10 cellular contexts compared by ENCODE assay signal in the genomic region with DNA sequence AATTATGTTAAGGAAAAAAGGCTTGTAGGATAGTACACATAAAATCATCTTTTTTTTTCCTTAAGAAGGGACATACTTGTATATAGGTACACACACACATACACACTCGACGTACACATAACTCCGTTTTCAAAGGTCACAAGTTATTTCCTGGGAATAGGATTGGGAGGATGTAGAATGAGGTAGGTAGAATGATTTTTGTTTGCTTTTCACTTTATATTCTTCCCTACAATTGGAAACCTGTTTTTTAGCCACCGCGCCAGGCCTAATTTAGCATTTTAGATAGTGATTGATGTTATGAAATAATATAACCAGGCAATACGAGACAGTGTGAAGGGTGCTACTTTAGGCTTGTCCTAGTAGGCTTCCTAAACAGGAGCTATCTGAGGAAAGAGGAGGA. TPM values are rescaled to one million over a fixed set of nuclear protein-coding genes. Genes with fewer than 3 reads are reported as not detected.
DNase-seq lines count a peak whose midpoint lies in the region; ATAC-seq and TF ChIP-seq lines count a peak whose summit lies in the region.
"Had no signal": no experiment of that assay in that cellular context is flagged by ENCODE, and none has a peak within 500 bp of the region (broad histone marks: within the 10 kb centered on the region; RNA-seq: fewer than 3 reads in every experiment).

No MANE protein-coding gene starts in this region.

- POLR2A ChIA-PET in activated CD8-positive, alpha-beta T cell treated with anti-CD3 and anti-CD28 coated beads, Interleukin-2, amount 10 ng/mL, durations not matched to agents 7 days and 5 days (lab: Charles Lee) = no interaction called here

- no peak for DNase-seq in activated CD4-positive, alpha-beta T cell treated with anti-CD3 and anti-CD28 coated beads, Interleukin-2, amount 10 ng/mL, durations not matched to agents 24 days and 14 days
- no peak for DNase-seq in activated CD4-positive, alpha-beta T cell treated with anti-CD3 and anti-CD28 coated beads, Interleukin-2, amount 50 U/mL, for 48 hours
- no peak for DNase-seq in activated CD8-positive, alpha-beta T cell treated with anti-CD3 and anti-CD28 coated beads, Interleukin-2, amount 10 ng/mL, durations not matched to agents 7 days and 5 days
- DNase-seq in immature natural killer cell (no peak), stomach (no peak), DMS79 treated with DMSO at 0.1 percent for 48 hours (lab: John Stamatoyannopoulos, UW) (no peak), NCI-H2029 treated with DMSO at 0.1 percent for 48 hours (lab: John Stamatoyannopoulos, UW) (no peak)
- DNase-seq: cerebellar nuclear complex, MV-4-11 had no signal

- H3K36me3 ChIP-seq in stomach = peaks cover 0 to 9% (median 0%) of the 10 kb centered on the region in 4 donors

- no peaks in the 10 kb centered on the region for H3K9me3 Mint-ChIP-seq in activated CD4-positive, alpha-beta T cell treated with anti-CD3 and anti-CD28 coated beads, Interleukin-2, amount 10 ng/mL, durations not matched to agents 24 days and 14 days
- H3K9me3 Mint-ChIP-seq in activated CD8-positive, alpha-beta T cell treated with anti-CD3 and anti-CD28 coated beads, Interleukin-2, amount 10 ng/mL, durations not matched to agents 7 days and 5 days (ENCODE audit: insufficient read depth) = no peaks in the 10 kb centered on the region
- no peaks in the 10 kb centered on the region for H3K9me3 Mint-ChIP-seq in immature natural killer cell

- peaks cover 15 to 30% (median 26%) of the 10 kb centered on the region in 4 donors for H3K4me1 ChIP-seq in stomach

- H3K27ac Mint-ChIP-seq in activated CD4-positive, alpha-beta T cell treated with anti-CD3 and anti-CD28 coated beads, Interleukin-2, amount 10 ng/mL, durations not matched to agents 24 days and 14 days = peak overlapping the region; percentile 96
- peak overlapping the region; percentile 98 for H3K27ac Mint-ChIP-seq in activated CD8-positive, alpha-beta T cell treated with anti-CD3 and anti-CD28 coated beads, Interleukin-2, amount 10 ng/mL, durations not matched to agents 7 days and 5 days
- peak overlapping the region; percentile 86 to 94 (median 94) for H3K27ac Mint-ChIP-seq in immature natural killer cell

- ATAC-seq in activated CD8-positive, alpha-beta T cell treated with anti-CD3 and anti-CD28 coated beads, Interleukin-2, amount 10 ng/mL, durations not matched to agents 7 days and 5 days = no peak
- ATAC-seq in GM18858 (IDR thresholded peaks at IDR 0.05; ENCODE audit: unreplicated experiment) = no peak

- H3K4me3 ChIP-seq in stomach = peak overlapping the region in 3 of 4 donors; percentile 57 to 86 (median 60)

- no peak for TF ChIP-seq EP300 in stomach (IDR thresholded peaks at IDR 0.05)

- no peaks in the 10 kb centered on the region for H3K9me3 ChIP-seq in stomach

- peak overlapping the region; percentile 89 for H3K4me3 Mint-ChIP-seq in activated CD4-positive, alpha-beta T cell treated with anti-CD3 and anti-CD28 coated beads, Interleukin-2, amount 10 ng/mL, durations not matched to agents 24 days and 14 days
- peak overlapping the region; percentile 83 for H3K4me3 Mint-ChIP-seq in activated CD8-positive, alpha-beta T cell treated with anti-CD3 and anti-CD28 coated beads, Interleukin-2, amount 10 ng/mL, durations not matched to agents 7 days and 5 days
- peak overlapping the region; percentile 79 to 93 (median 86) for H3K4me3 Mint-ChIP-seq in immature natural killer cell

- no peaks in the 10 kb centered on the region for H3K27me3 ChIP-seq in stomach

- WGBS in stomach, 5 donors = 90 to 93% (median 92%) methylated on average over 6 of the region's 6 CpGs

- no peak for TF ChIP-seq CTCF in stomach (IDR thresholded peaks at IDR 0.05)

- TF ChIP-seq POLR2A in stomach (IDR thresholded peaks at IDR 0.05) = no peak

- peak overlapping the region in 3 of 5 donors; percentile 99 to 100 (median 100) for H3K27ac ChIP-seq in stomach

- H3K36me3 Mint-ChIP-seq in activated CD4-positive, alpha-beta T cell treated with anti-CD3 and anti-CD28 coated beads, Interleukin-2, amount 10 ng/mL, durations not matched to agents 24 days and 14 days (ENCODE audit: low read depth) = peaks cover 22% of the 10 kb centered on the region
- peaks cover 21% of the 10 kb centered on the region for H3K36me3 Mint-ChIP-seq in activated CD8-positive, alpha-beta T cell treated with anti-CD3 and anti-CD28 coated beads, Interleukin-2, amount 10 ng/mL, durations not matched to agents 7 days and 5 days (ENCODE audit: low read depth)
- peaks cover 8 to 15% (median 10%) of the 10 kb centered on the region in 3 donors for H3K36me3 Mint-ChIP-seq in immature natural killer cell

- peaks cover 2% of the 10 kb centered on the region for H3K27me3 Mint-ChIP-seq in activated CD4-positive, alpha-beta T cell treated with anti-CD3 and anti-CD28 coated beads, Interleukin-2, amount 10 ng/mL, durations not matched to agents 24 days and 14 days
- no peaks in the 10 kb centered on the region for H3K27me3 Mint-ChIP-seq in activated CD8-positive, alpha-beta T cell treated with anti-CD3 and anti-CD28 coated beads, Interleukin-2, amount 10 ng/mL, durations not matched to agents 7 days and 5 days (ENCODE audit: low read depth)
- H3K27me3 Mint-ChIP-seq in immature natural killer cell (ENCODE audit: low read depth in 3 of 3) = peaks cover 14 to 27% (median 20%) of the 10 kb centered on the region in 3 donors

- CTCF ChIA-PET in activated CD8-positive, alpha-beta T cell treated with anti-CD3 and anti-CD28 coated beads, Interleukin-2, amount 10 ng/mL, durations not matched to agents 7 days and 5 days (lab: Charles Lee) = interaction anchor here (1.0 kb wide), 1 partner anchor 77 kb away, joined by 4 read pairs; no protein-coding TSS in a partner anchor

- peaks cover 18% of the 10 kb centered on the region for H3K4me1 Mint-ChIP-seq in activated CD4-positive, alpha-beta T cell treated with anti-CD3 and anti-CD28 coated beads, Interleukin-2, amount 10 ng/mL, durations not matched to agents 24 days and 14 days
- H3K4me1 Mint-ChIP-seq in activated CD8-positive, alpha-beta T cell treated with anti-CD3 and anti-CD28 coated beads, Interleukin-2, amount 10 ng/mL, durations not matched to agents 7 days and 5 days (ENCODE audit: low read depth) = peaks cover 12% of the 10 kb centered on the region
- H3K4me1 Mint-ChIP-seq in immature natural killer cell = peaks cover 29% of the 10 kb centered on the region in 2 donors

- intact Hi-C loops in activated CD4-positive, alpha-beta T cell treated with anti-CD3 and anti-CD28 coated beads, Interleukin-2, amount 10 ng/mL, durations not matched to agents 24 days and 14 days (cut with micrococcal nuclease) = loop anchor here (2.0 kb wide), 4 partner anchors 37 to 293 kb away; partner anchors contain the start of genes PMM2, TMEM186 and USP7
- intact Hi-C loops in stomach (cut with DNase I; ENCODE audit: low total_unique reads) = no loop called here

RNA-seq across cellular contexts. Expression of gene HAPSTR1, which starts 1.8 kb away (rescaled TPM):
- total RNA-seq in activated CD4-positive, alpha-beta T cell treated with anti-CD3 and anti-CD28 coated beads, Interleukin-2, amount 10 ng/mL, durations not matched to agents 24 days and 14 days = 53.4 and 54.2 TPM in 2 replicates
- 10 to 100 TPM; 55.8 to 60.4 TPM for total RNA-seq in activated CD8-positive, alpha-beta T cell treated with anti-CD3 and anti-CD28 coated beads, Interleukin-2, amount 10 ng/mL, durations not matched to agents 7 days and 5 days
- polyA plus RNA-seq in immature natural killer cell (10 to 100 TPM in 1 of 3 donors, 1 to 10 TPM in 2; 4.9 to 20.2 (median 6.1) TPM), stomach (10 to 100 TPM in 2 of 3 donors, 1 to 10 TPM in 1; 6.6 to 13.6 (median 11.1) TPM)
- 10 to 100 TPM; 28.6 to 84.1 (median 63.4) TPM for total RNA-seq in stomach
